Comparison of ENCODE assay signal across 8 cellular contexts in genomic region chr3:31531992-31532586, GRCh38. TPM values are rescaled to one million over a fixed set of nuclear protein-coding genes. Genes with fewer than 3 reads are reported as not detected.
DNase-seq lines count a peak whose midpoint lies in the region; ATAC-seq and TF ChIP-seq lines count a peak whose summit lies in the region.

No MANE protein-coding gene starts in this region.

- H3K36me3 Mint-ChIP-seq in immature natural killer cell = no peaks in the 10 kb centered on the region

- no peaks in the 10 kb centered on the region for H3K9me3 Mint-ChIP-seq in immature natural killer cell

- H3K27ac Mint-ChIP-seq in immature natural killer cell = peak overlapping the region; percentile 94 to 99 (median 98)

- peaks cover 11 to 20% (median 20%) of the 10 kb centered on the region in 3 donors for H3K27me3 Mint-ChIP-seq in immature natural killer cell (ENCODE audit: low read depth in 3 of 3)

- peaks cover 33 to 41% of the 10 kb centered on the region in 2 donors for H3K4me1 Mint-ChIP-seq in immature natural killer cell

- peak overlapping the region; percentile 97 for H3K4me3 ChIP-seq in AG09309 (ENCODE audit: control insufficient read depth, low read depth, low read length)

- no peak for TF ChIP-seq CTCF in AG09309 (IDR thresholded peaks at IDR 0.05; ENCODE audit: control insufficient read depth, insufficient read depth, low read depth, low read length, missing control alignments)

- peak; percentile 93 for DNase-seq in AG09309 (ENCODE audit: low read depth)
- peak; percentile 97 for DNase-seq in NCI-H345 (lab: John Stamatoyannopoulos, UW)
- peak; percentile 95 to 98 (median 98) for DNase-seq in activated CD4-positive, CD25-positive, alpha-beta regulatory T cell (lab: John Stamatoyannopoulos, UW)
- peak; percentile 98 for DNase-seq in central memory CD4-positive, alpha-beta T cell
- peak; percentile 99 for DNase-seq in immature natural killer cell
- DNase-seq in smooth muscle cell of the brain vasculature (ENCODE audit: low read depth, low spot score) = peak; percentile 96

- ATAC-seq in GM19023 (IDR thresholded peaks at IDR 0.05; ENCODE audit: unreplicated experiment) = peak; percentile 88
- peak; percentile 90 for ATAC-seq in HG03280 (IDR thresholded peaks at IDR 0.05; ENCODE audit: unreplicated experiment)

- peak overlapping the region; percentile 87 to 99 (median 97) for H3K4me3 Mint-ChIP-seq in immature natural killer cell

RNA-seq across cellular contexts. Expression of gene STT3B, which starts 0.6 kb away (rescaled TPM):
- 100 to 1,000 TPM in 2 of 3 donors, 10 to 100 TPM in 1; 66.3 to 132 (median 105) TPM for polyA plus RNA-seq in immature natural killer cell

Comparison
In these comparisons a context has a peak if more than half of its experiments do, and no peak if none do; other contexts are left out.
1. Peak in every context shown above with its lines: DNase-seq, ATAC-seq and H3K4me3 ChIP-seq.